In the genomic region with DNA sequence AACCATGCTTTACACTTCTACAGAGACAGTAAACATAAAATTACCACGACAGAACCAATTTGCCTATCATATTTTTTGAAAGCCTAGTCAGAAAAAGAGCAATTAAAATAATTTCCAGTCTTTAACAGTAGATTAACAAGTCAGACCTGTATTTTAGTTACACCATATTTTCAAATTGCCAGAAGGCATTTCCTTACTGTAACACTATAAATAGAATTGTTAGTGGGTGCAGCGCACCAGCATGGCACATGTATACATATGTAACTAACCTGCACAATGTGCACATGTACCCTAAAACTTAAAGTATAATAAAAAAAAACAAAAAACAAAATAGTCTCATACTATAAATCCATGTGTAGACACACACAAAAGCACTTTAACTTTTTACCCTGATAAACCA, we compare ENCODE assay signal across 30 cellular contexts.
"Had no signal": no experiment of that assay in that cellular context is flagged by ENCODE, and none has a peak within 500 bp of the region (broad histone marks: within the 10 kb centered on the region; RNA-seq: fewer than 3 reads in every experiment).

No MANE protein-coding gene starts in this region.

- H3K36me3 ChIP-seq: brain microvascular endothelial cell, cardiac muscle cell had no signal

- ATAC-seq: activated CD4-positive, alpha-beta T cell treated with anti-CD3 and anti-CD28 coated beads for 36 hours; activated CD4-positive, CD25-positive, alpha-beta regulatory T cell treated with anti-CD3 and anti-CD28 coated beads, Interleukin-2, amount 50 U/mL, for 24 hours; activated CD8-positive, alpha-beta T cell treated with anti-CD3 and anti-CD28 coated beads, Interleukin-2, amount 10 ng/mL, durations not matched to agents 7 days and 5 days; activated naive CD4-positive, alpha-beta T cell treated with anti-CD3 and anti-CD28 coated beads, Interleukin-2, amount 50 U/mL, for 72 hours; activated T-cell treated with anti-CD3 and anti-CD28 coated beads, Interleukin-2, amount 50 U/mL, for 4 hours; PC-3; Right ventricle myocardium inferior; WTC11 had no signal

- H3K27me3 ChIP-seq: brain microvascular endothelial cell, cardiac muscle cell had no signal

- H3K27ac ChIP-seq: brain microvascular endothelial cell, cardiac muscle cell, RWPE1 had no signal

- H3K4me3 ChIP-seq: cardiac muscle cell had no signal

- H3K36me3 Mint-ChIP-seq: activated naive CD4-positive, alpha-beta T cell treated with anti-CD3 and anti-CD28 coated beads, Interleukin-2, amount 50 U/mL, for 72 hours; WTC11 had no signal

- H3K4me3 Mint-ChIP-seq: activated CD4-positive, alpha-beta T cell treated with anti-CD3 and anti-CD28 coated beads for 36 hours; activated CD4-positive, alpha-beta T cell treated with anti-CD3 and anti-CD28 coated beads, Interleukin-2, amount 10 ng/mL, durations not matched to agents 7 days and 5 days; activated CD8-positive, alpha-beta T cell treated with anti-CD3 and anti-CD28 coated beads, Interleukin-2, amount 10 ng/mL, durations not matched to agents 7 days and 5 days; activated naive CD4-positive, alpha-beta T cell treated with anti-CD3 and anti-CD28 coated beads for 36 hours; activated T-cell treated with anti-CD3 and anti-CD28 coated beads, Interleukin-2, amount 50 U/mL, for 4 hours; activated T-helper 1 cell treated with anti-CD3 and anti-CD28 coated beads, Interleukin-12 subunit alpha, Interleukin-12 subunit beta, Interleukin-2, Interleukin-4 antibody, amounts not matched to agents 30 ng/mL and 10 ng/mL and 1 ng/mL, durations not matched to agents 14 hours and 24 hours and 36 hours; central memory CD8-positive, alpha-beta T cell; IgD-negative memory B cell; WTC11 had no signal

- H3K27me3 Mint-ChIP-seq: activated CD4-positive, alpha-beta T cell treated with anti-CD3 and anti-CD28 coated beads for 36 hours; activated CD4-positive, alpha-beta T cell treated with anti-CD3 and anti-CD28 coated beads, Interleukin-2, amount 10 ng/mL, durations not matched to agents 7 days and 5 days; central memory CD8-positive, alpha-beta T cell; IgD-negative memory B cell had no signal

- DNase-seq: activated CD4-positive, alpha-beta T cell treated with anti-CD3 and anti-CD28 coated beads for 36 hours; activated CD4-positive, alpha-beta T cell treated with anti-CD3 and anti-CD28 coated beads, Interleukin-2, amount 10 ng/mL, durations not matched to agents 7 days and 5 days; activated CD4-positive, alpha-beta T cell treated with anti-CD3 and anti-CD28 coated beads, Interleukin-2, amount 50 U/mL, for 48 hours; activated CD8-positive, alpha-beta T cell treated with anti-CD3 and anti-CD28 coated beads, Interleukin-2, amount 10 ng/mL, durations not matched to agents 7 days and 5 days; activated gamma-delta T cell treated with Interleukin-2 at 50 U/mL for 16 hours; activated naive CD4-positive, alpha-beta T cell treated with anti-CD3 and anti-CD28 coated beads for 36 hours; activated T-cell treated with anti-CD3 and anti-CD28 coated beads, Interleukin-2, amount 50 U/mL, for 4 hours; anterior cingulate cortex; brain microvascular endothelial cell; Karpas-422; KBM-7; NCI-H1105 treated with DMSO at 0.1 percent for 48 hours; NCI-H1436; NCI-H1694; NCI-H2029; NCI-H345; NCI-H524 treated with DMSO at 0.1 percent for 48 hours; NCI-H748 treated with DMSO at 0.1 percent for 48 hours; NK-92 treated with Interleukin-12 subunit alpha and Interleukin-12 subunit beta, amount 100 ng/mL, for 24 hours; PC-3; SIG-M5 had no signal

- H3K27ac Mint-ChIP-seq: activated CD4-positive, alpha-beta T cell treated with anti-CD3 and anti-CD28 coated beads for 36 hours; activated CD4-positive, alpha-beta T cell treated with anti-CD3 and anti-CD28 coated beads, Interleukin-2, amount 10 ng/mL, durations not matched to agents 7 days and 5 days; activated CD8-positive, alpha-beta T cell treated with anti-CD3 and anti-CD28 coated beads, Interleukin-2, amount 10 ng/mL, durations not matched to agents 7 days and 5 days; activated naive CD4-positive, alpha-beta T cell treated with anti-CD3 and anti-CD28 coated beads for 36 hours; activated naive CD4-positive, alpha-beta T cell treated with anti-CD3 and anti-CD28 coated beads, Interleukin-2, amount 50 U/mL, for 72 hours; activated T-helper 1 cell treated with anti-CD3 and anti-CD28 coated beads, Interleukin-12 subunit alpha, Interleukin-12 subunit beta, Interleukin-2, Interleukin-4 antibody, amounts not matched to agents 30 ng/mL and 10 ng/mL and 1 ng/mL, durations not matched to agents 14 hours and 24 hours and 36 hours; IgD-negative memory B cell; WTC11 had no signal

- H3K9me3 Mint-ChIP-seq: activated CD4-positive, alpha-beta T cell treated with anti-CD3 and anti-CD28 coated beads, Interleukin-2, amount 10 ng/mL, durations not matched to agents 7 days and 5 days; activated naive CD4-positive, alpha-beta T cell treated with anti-CD3 and anti-CD28 coated beads for 36 hours; activated naive CD4-positive, alpha-beta T cell treated with anti-CD3 and anti-CD28 coated beads, Interleukin-2, amount 50 U/mL, for 72 hours; activated T-cell treated with anti-CD3 and anti-CD28 coated beads, Interleukin-2, amount 50 U/mL, for 4 hours; activated T-helper 1 cell treated with anti-CD3 and anti-CD28 coated beads, Interleukin-12 subunit alpha, Interleukin-12 subunit beta, Interleukin-2, Interleukin-4 antibody, amounts not matched to agents 30 ng/mL and 10 ng/mL and 1 ng/mL, durations not matched to agents 14 hours and 24 hours and 36 hours; central memory CD8-positive, alpha-beta T cell; IgD-negative memory B cell; WTC11 had no signal
